In the genomic region with DNA sequence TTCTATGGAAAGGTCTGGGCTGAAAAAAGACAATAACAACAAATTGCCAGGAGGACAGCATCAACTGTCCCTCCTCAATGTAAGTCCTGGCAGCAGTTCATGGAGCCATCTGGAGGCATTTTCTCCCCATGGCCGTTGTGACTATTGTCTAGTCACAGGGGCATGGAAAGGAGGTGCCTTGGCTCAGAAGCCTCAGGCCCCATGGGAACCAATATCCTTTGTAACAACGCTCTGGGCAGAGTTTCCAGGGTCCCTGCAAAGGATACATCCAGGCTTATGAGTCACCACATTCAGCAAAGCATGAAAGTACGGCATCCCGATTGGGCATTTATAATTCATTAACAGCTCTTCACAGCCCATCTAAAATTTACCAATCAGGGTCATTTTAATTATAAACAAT, we compare ENCODE assay signal across 10 cellular contexts.
DNase-seq lines count a peak whose midpoint lies in the region; ATAC-seq and TF ChIP-seq lines count a peak whose summit lies in the region.
"Had no signal": no experiment of that assay in that cellular context is flagged by ENCODE, and none has a peak within 500 bp of the region (broad histone marks: within the 10 kb centered on the region; RNA-seq: fewer than 3 reads in every experiment).

No MANE protein-coding gene starts in this region.

- peaks cover 23% of the 10 kb centered on the region for H3K9me3 Mint-ChIP-seq in progenitor cell of endocrine pancreas (ENCODE audit: low read depth)
- H3K9me3 Mint-ChIP-seq: stimulated activated memory B cell treated with anti-CD40 and anti-IgM and Interleukin-4, amounts not matched to agents 10 μg/mL and 1 μg/mL and 100 μg/mL, for 72 hours had no signal

- peaks cover 11% of the 10 kb centered on the region for H3K36me3 ChIP-seq in HAP-1 (replicated peaks)
- no peaks in the 10 kb centered on the region for H3K36me3 ChIP-seq in body of pancreas (replicated peaks in 1 of 2; ENCODE audit: insufficient read depth in 1 of 2, low read depth in 2 of 2)
- H3K36me3 ChIP-seq: right lobe of liver had no signal

- WGBS in body of pancreas, 2 donors: 76 to 77% methylated on average over 4 of the region's 4 CpGs

- H3K4me3 ChIP-seq in HAP-1 (no peak overlapping the region), body of pancreas (no peak overlapping the region)
- H3K4me3 ChIP-seq: right lobe of liver had no signal

- H3K27ac Mint-ChIP-seq in T-helper 17 cell (peak overlapping the region; percentile 30), progenitor cell of endocrine pancreas (peak overlapping the region; percentile 70)
- H3K27ac Mint-ChIP-seq: stimulated activated memory B cell treated with anti-CD40 and anti-IgM and Interleukin-4, amounts not matched to agents 10 μg/mL and 1 μg/mL and 100 μg/mL, for 72 hours had no signal

- H3K9me3 ChIP-seq in T-helper 17 cell (ENCODE audit: control insufficient read depth, low read length, poor library complexity, severe bottlenecking) (no peaks in the 10 kb centered on the region), HAP-1 (no peaks in the 10 kb centered on the region; the same call in 1 of the 2 replicates), body of pancreas (no peaks in the 10 kb centered on the region)

- no peak for TF ChIP-seq POLR2A in body of pancreas (IDR thresholded peaks at IDR 0.05)

- no peaks in the 10 kb centered on the region for H3K27me3 Mint-ChIP-seq in T-helper 17 cell
- H3K27me3 Mint-ChIP-seq in progenitor cell of endocrine pancreas: no peaks in the 10 kb centered on the region
- H3K27me3 Mint-ChIP-seq: stimulated activated memory B cell treated with anti-CD40 and anti-IgM and Interleukin-4, amounts not matched to agents 10 μg/mL and 1 μg/mL and 100 μg/mL, for 72 hours had no signal

- H3K4me1 ChIP-seq in HAP-1: no peaks in the 10 kb centered on the region
- no peaks in the 10 kb centered on the region for H3K4me1 ChIP-seq in body of pancreas
- H3K4me1 ChIP-seq: right lobe of liver had no signal

- ATAC-seq in T-helper 17 cell (no peak), body of pancreas (no peak)
- ATAC-seq: Panc1; right lobe of liver; stimulated activated memory B cell treated with anti-CD40 and anti-IgM and Interleukin-4, amounts not matched to agents 10 μg/mL and 1 μg/mL and 100 μg/mL, for 72 hours had no signal

- DNase-seq in EL (peak; percentile 59), T-helper 17 cell (no peak), glomerular visceral epithelial cell (ENCODE audit: extremely low spot score) (peak; percentile 61), progenitor cell of endocrine pancreas (ENCODE audit: low spot score, unreplicated experiment) (no peak), HAP-1 (ENCODE audit: low spot score in 2 of 2) (no peak), NCI-H526 (lab: John Stamatoyannopoulos, UW) (no peak), body of pancreas (no peak)
- DNase-seq: right lobe of liver had no signal

- in situ Hi-C loops in HAP-1 (cut with MboI; ENCODE audit: low sequenced_read_pairs): no loop called here

- no peak overlapping the region for H3K27ac ChIP-seq in body of pancreas
- H3K27ac ChIP-seq: right lobe of liver had no signal

- TF ChIP-seq CTCF in progenitor cell of endocrine pancreas (IDR thresholded peaks at IDR 0.05; ENCODE audit: unreplicated experiment): no peak
- no peak for TF ChIP-seq CTCF in body of pancreas (IDR thresholded peaks at IDR 0.05)

- H3K27me3 ChIP-seq in HAP-1 (ENCODE audit: low read depth) (no peaks in the 10 kb centered on the region), body of pancreas (no peaks in the 10 kb centered on the region)
- H3K27me3 ChIP-seq: right lobe of liver had no signal

- intact Hi-C loops in body of pancreas (cut with DNase I): no loop called here

- H3K36me3 Mint-ChIP-seq in T-helper 17 cell (ENCODE audit: low read depth) (peaks cover 9% of the 10 kb centered on the region), progenitor cell of endocrine pancreas (ENCODE audit: insufficient read depth) (peaks cover 31% of the 10 kb centered on the region)

- H3K4me1 Mint-ChIP-seq in T-helper 17 cell (peaks cover 36% of the 10 kb centered on the region), progenitor cell of endocrine pancreas (ENCODE audit: low read depth) (peaks cover 13% of the 10 kb centered on the region)

- H3K4me3 Mint-ChIP-seq in T-helper 17 cell (no peak overlapping the region), progenitor cell of endocrine pancreas (ENCODE audit: low read depth) (no peak overlapping the region)
- H3K4me3 Mint-ChIP-seq: stimulated activated memory B cell treated with anti-CD40 and anti-IgM and Interleukin-4, amounts not matched to agents 10 μg/mL and 1 μg/mL and 100 μg/mL, for 72 hours had no signal

Comparison
In these comparisons a context has a peak if more than half of its experiments do, and no peak if none do; other contexts are left out.
1. DNase-seq: peak in EL (single experiment) and glomerular visceral epithelial cell (single experiment); none in T-helper 17 cell (0 of 3), progenitor cell of endocrine pancreas (single experiment), HAP-1 (0 of 2), NCI-H526 (0 of 2) and body of pancreas (0 of 4).